In genomic region chr2:133993160-133993559, GRCh38 we compare ENCODE assay signal across 24 cellular contexts.
A peak's percentile ranks its signal among the peaks of the same experiment; 100 is the strongest.
DNase-seq lines count a peak whose midpoint lies in the region; ATAC-seq and TF ChIP-seq lines count a peak whose summit lies in the region.
"Had no signal": no experiment of that assay in that cellular context is flagged by ENCODE, and none has a peak within 500 bp of the region (broad histone marks: within the 10 kb centered on the region; RNA-seq: fewer than 3 reads in every experiment).

No MANE protein-coding gene starts in this region.

- no peaks in the 10 kb centered on the region for H3K4me1 ChIP-seq in lower lobe of right lung

- no peaks in the 10 kb centered on the region for H3K9me3 ChIP-seq in lower lobe of right lung
- H3K9me3 ChIP-seq: thoracic aorta had no signal

- no peaks in the 10 kb centered on the region for H3K36me3 ChIP-seq in lower lobe of right lung
- H3K36me3 ChIP-seq: thoracic aorta had no signal

- no peak for TF ChIP-seq CTCF in fibroblast of the aortic adventitia (IDR thresholded peaks at IDR 0.05; ENCODE audit: insufficient read depth, low read length)
- no peak for TF ChIP-seq CTCF in lower lobe of right lung (IDR thresholded peaks at IDR 0.05)

- DNase-seq in ELF-1 (ENCODE audit: low read depth, low spot score): peak; percentile 37
- DNase-seq in NCI-H446 treated with DMSO at 0.1 percent for 48 hours (lab: John Stamatoyannopoulos, UW): peak; percentile 97
- peak; percentile 12 for DNase-seq in fibroblast of the aortic adventitia (ENCODE audit: low read depth)
- DNase-seq in lower lobe of right lung: no peak
- DNase-seq in RKO (ENCODE audit: low spot score): no peak
- DNase-seq in T-helper 9 cell: no peak
- DNase-seq: activated CD4-positive, alpha-beta T cell treated with anti-CD3 and anti-CD28 coated beads, Interleukin-2, amount 50 U/mL, for 4 hours; activated CD8-positive, alpha-beta memory T cell treated with anti-CD3 and anti-CD28 coated beads, Interleukin-2, amount 50 U/mL, for 48 hours; activated naive CD8-positive, alpha-beta T cell treated with anti-CD3 and anti-CD28 coated beads, Interleukin-2, amount 10 ng/mL, durations not matched to agents 7 days and 5 days; DMS153; GF-D8; H9; immature natural killer cell; KG1; NCI-H187 treated with DMSO at 0.1 percent for 48 hours; NCI-H2227 treated with DMSO at 0.1 percent for 48 hours; nephron progenitor cell; NK-92 treated with Interleukin-12 subunit alpha and Interleukin-12 subunit beta, amount 100 ng/mL, for 24 hours; stimulated activated naive CD4-positive, alpha-beta T cell; T-helper 2 cell had no signal

- intact Hi-C loops in lower lobe of right lung (cut with DNase I): no loop called here

- H3K4me3 ChIP-seq in fibroblast of the aortic adventitia (ENCODE audit: low read depth, low read length) (no peak overlapping the region), lower lobe of right lung (no peak overlapping the region)
- H3K4me3 ChIP-seq: thoracic aorta had no signal

- ATAC-seq in lower lobe of right lung (peak; percentile 38 to 39), HG02981 (IDR thresholded peaks at IDR 0.05; ENCODE audit: unreplicated experiment) (no peak), HG03469 (IDR thresholded peaks at IDR 0.05; ENCODE audit: unreplicated experiment) (no peak)

- no peak overlapping the region for H3K27ac ChIP-seq in lower lobe of right lung
- H3K27ac ChIP-seq: thoracic aorta, VCaP had no signal

- H3K27me3 ChIP-seq in lower lobe of right lung (ENCODE audit: low read depth): no peaks in the 10 kb centered on the region

Comparison
In these comparisons a context has a peak if more than half of its experiments do, and no peak if none do; other contexts are left out.
1. DNase-seq: peak in ELF-1 (single experiment), NCI-H446 treated with DMSO at 0.1 percent for 48 hours (single experiment) and fibroblast of the aortic adventitia (single experiment); none in lower lobe of right lung (single experiment), RKO (single experiment) and T-helper 9 cell (single experiment).
2. ATAC-seq: peak in lower lobe of right lung (2 of 2); none in HG02981 (single experiment) and HG03469 (single experiment).